In genomic region chr11:119107538-119108150, GRCh38 we compare ENCODE assay signal across 8 cellular contexts. TPM values are rescaled to one million over a fixed set of nuclear protein-coding genes. Genes with fewer than 3 reads are reported as not detected.
DNase-seq lines count a peak whose midpoint lies in the region; ATAC-seq and TF ChIP-seq lines count a peak whose summit lies in the region.

No MANE protein-coding gene starts in this region.

- ATAC-seq in HG03039 (IDR thresholded peaks at IDR 0.05; ENCODE audit: unreplicated experiment) (peak; percentile 18), heart right ventricle (peak in 6 of 8 donors; percentile 2 to 65 (median 16))
- peak; percentile 20 for ATAC-seq in activated CD8-positive, alpha-beta memory T cell treated with anti-CD3 and anti-CD28 coated beads, Interleukin-2, amount 10 ng/mL, durations not matched to agents 7 days and 5 days

- H3K4me1 Mint-ChIP-seq in activated CD8-positive, alpha-beta memory T cell treated with anti-CD3 and anti-CD28 coated beads, Interleukin-2, amount 10 ng/mL, durations not matched to agents 7 days and 5 days = peaks cover 43% of the 10 kb centered on the region

- peak overlapping the region; percentile 80 for H3K4me3 Mint-ChIP-seq in activated CD8-positive, alpha-beta memory T cell treated with anti-CD3 and anti-CD28 coated beads, Interleukin-2, amount 10 ng/mL, durations not matched to agents 7 days and 5 days

- H3K36me3 ChIP-seq in heart right ventricle (peaks cover 0 to 30% (median 6%) of the 10 kb centered on the region in 9 donors), sigmoid colon (peaks cover 0 to 22% (median 19%) of the 10 kb centered on the region in 4 donors)

- no peaks in the 10 kb centered on the region for H3K9me3 ChIP-seq in heart right ventricle
- H3K9me3 ChIP-seq in sigmoid colon = no peaks in the 10 kb centered on the region

- peaks cover 15 to 53% (median 38%) of the 10 kb centered on the region in 9 donors for H3K4me1 ChIP-seq in heart right ventricle
- H3K4me1 ChIP-seq in sigmoid colon = peaks cover 0 to 46% (median 36%) of the 10 kb centered on the region in 4 donors

- 1% methylated on average over 56 to 65 of the region's 65 CpGs for WGBS in heart right ventricle, 2 donors
- 0% methylated on average over 65 of the region's 65 CpGs for WGBS in sigmoid colon, 2 donors

- TF ChIP-seq EP300 in sigmoid colon (IDR thresholded peaks at IDR 0.05) = no peak

- no peaks in the 10 kb centered on the region for H3K27me3 ChIP-seq in heart right ventricle
- no peaks in the 10 kb centered on the region for H3K27me3 ChIP-seq in sigmoid colon

- H3K27me3 Mint-ChIP-seq in activated CD8-positive, alpha-beta memory T cell treated with anti-CD3 and anti-CD28 coated beads, Interleukin-2, amount 10 ng/mL, durations not matched to agents 7 days and 5 days = no peaks in the 10 kb centered on the region

- peaks cover 15% of the 10 kb centered on the region for H3K36me3 Mint-ChIP-seq in activated CD8-positive, alpha-beta memory T cell treated with anti-CD3 and anti-CD28 coated beads, Interleukin-2, amount 10 ng/mL, durations not matched to agents 7 days and 5 days

- CTCF ChIA-PET in activated CD8-positive, alpha-beta memory T cell treated with anti-CD3 and anti-CD28 coated beads, Interleukin-2, amount 10 ng/mL, durations not matched to agents 7 days and 5 days (lab: Charles Lee) = interaction anchor here (0.8 to 2.0 kb wide), 11 partner anchors 9 to 274 kb away, joined by 3 to 15 read pairs (median 5); partner anchors contain the start of genes CBL, HINFP, HMBS and NLRX1

- intact Hi-C loops in heart right ventricle (cut with DNase I) = loop anchor here in 2 of 10 donors (10.0 kb wide), 1 partner anchor 87 kb away; no protein-coding TSS in a partner anchor
- intact Hi-C loops in sigmoid colon (cut with DNase I) = loop anchor here (2.0 kb wide), 1 partner anchor 13 kb away; the partner anchor contains the start of gene HINFP

- H3K4me3 ChIP-seq in heart right ventricle (peak overlapping the region; percentile 72 to 100 (median 89)), sigmoid colon (peak overlapping the region; percentile 74 to 97 (median 96))

- H3K27ac ChIP-seq in heart right ventricle = peak overlapping the region; percentile 1 to 91 (median 78)
- H3K27ac ChIP-seq in sigmoid colon = peak overlapping the region; percentile 83 to 85 (median 84)

- H3K27ac Mint-ChIP-seq in activated CD8-positive, alpha-beta memory T cell treated with anti-CD3 and anti-CD28 coated beads, Interleukin-2, amount 10 ng/mL, durations not matched to agents 7 days and 5 days = peak overlapping the region; percentile 70

- TF ChIP-seq POLR2A in sigmoid colon (IDR thresholded peaks at IDR 0.05) = no peak

- TF ChIP-seq CTCF in heart right ventricle (IDR thresholded peaks at IDR 0.05) = no peak
- TF ChIP-seq CTCF in sigmoid colon (IDR thresholded peaks at IDR 0.05) = no peak

- peak; percentile 14 for DNase-seq in stimulated activated CD4-positive, alpha-beta T cell treated with anti-CD3 and anti-CD28 coated beads, Interleukin-12 subunit alpha, Interleukin-12 subunit beta, amount 100 ng/mL, for 4 hours
- DNase-seq in stimulated activated CD4-positive, alpha-beta T cell treated with anti-CD3 and anti-CD28 coated beads, Interleukin-4, amount 100 ng/mL, for 24 hours = no peak
- DNase-seq in activated CD8-positive, alpha-beta memory T cell treated with anti-CD3 and anti-CD28 coated beads, Interleukin-2, amount 10 ng/mL, durations not matched to agents 7 days and 5 days = no peak
- no peak for DNase-seq in heart right ventricle
- DNase-seq in sigmoid colon = no peak
- no peak for DNase-seq in NOMO-1 (lab: John Stamatoyannopoulos, UW; ENCODE audit: unreplicated experiment in 2 of 2)
- no peak for DNase-seq in SK-N-DZ (ENCODE audit: low spot score)

- H3K9me3 Mint-ChIP-seq in activated CD8-positive, alpha-beta memory T cell treated with anti-CD3 and anti-CD28 coated beads, Interleukin-2, amount 10 ng/mL, durations not matched to agents 7 days and 5 days (ENCODE audit: low read depth) = no peaks in the 10 kb centered on the region

RNA-seq across cellular contexts. Expression of gene C2CD2L, which starts 0.5 kb away (rescaled TPM):
- 10 to 100 TPM; 30.6 to 35.1 TPM for total RNA-seq in activated CD8-positive, alpha-beta memory T cell treated with anti-CD3 and anti-CD28 coated beads, Interleukin-2, amount 10 ng/mL, durations not matched to agents 7 days and 5 days
- total RNA-seq in heart right ventricle (10 to 100 TPM in 3 of 10 donors, 1 to 10 TPM in 7; 6.6 to 13.7 (median 8.4) TPM), sigmoid colon (1 to 10 TPM; 5.3 to 8.0 (median 5.8) TPM)
- polyA plus RNA-seq in heart right ventricle (10 to 100 TPM in 1 of 2 donors, 1 to 10 TPM in 1; 6.1 to 11.6 TPM), sigmoid colon (10 to 100 TPM in 1 of 3 donors, 1 to 10 TPM in 2; 6.0 to 22.6 (median 7.6) TPM)
- polyA plus RNA-seq in SK-N-DZ (2014; cell fraction: cytosol; rRNA removed) = 5.5 and 7.5 TPM in 2 replicates
- polyA plus RNA-seq in SK-N-DZ (2014; cell fraction: nucleus; rRNA removed) = 9.9 and 12.1 TPM in 2 replicates

RNA-seq across cellular contexts. Expression of gene DPAGT1, which starts 6.0 kb away (rescaled TPM):
- total RNA-seq in activated CD8-positive, alpha-beta memory T cell treated with anti-CD3 and anti-CD28 coated beads, Interleukin-2, amount 10 ng/mL, durations not matched to agents 7 days and 5 days = 10 to 100 TPM; 65.1 to 77.1 TPM
- total RNA-seq in heart right ventricle (10 to 100 TPM in 9 of 10 donors, 1 to 10 TPM in 1; 8.6 to 23.2 (median 16.5) TPM), sigmoid colon (10 to 100 TPM; 16.1 to 22.1 (median 16.8) TPM)
- polyA plus RNA-seq in heart right ventricle (10 to 100 TPM; 15.3 to 24.3 TPM), sigmoid colon (10 to 100 TPM in 1 of 3 donors, 1 to 10 TPM in 2; 4.2 to 44.6 (median 6.9) TPM)
- polyA plus RNA-seq in SK-N-DZ (2014; cell fraction: cytosol; rRNA removed) = 27.9 and 36.1 TPM in 2 replicates
- 65.7 and 103 TPM in 2 replicates for polyA plus RNA-seq in SK-N-DZ (2014; cell fraction: nucleus; rRNA removed)

RNA-seq across cellular contexts. Expression of gene HINFP, which starts 13.7 kb away (rescaled TPM):
- total RNA-seq in activated CD8-positive, alpha-beta memory T cell treated with anti-CD3 and anti-CD28 coated beads, Interleukin-2, amount 10 ng/mL, durations not matched to agents 7 days and 5 days = 10 to 100 TPM; 40.4 to 43.0 TPM
- total RNA-seq in heart right ventricle (10 to 100 TPM in 8 of 10 donors, 1 to 10 TPM in 2; 8.9 to 15.8 (median 11.5) TPM), sigmoid colon (10 to 100 TPM; 15.0 to 33.0 (median 21.2) TPM)
- polyA plus RNA-seq in heart right ventricle (10 to 100 TPM in 1 of 2 donors, 1 to 10 TPM in 1; 8.6 to 18.1 TPM), sigmoid colon (10 to 100 TPM; 12.0 to 23.2 (median 20.1) TPM)
- 13.8 and 17.9 TPM in 2 replicates for polyA plus RNA-seq in SK-N-DZ (2014; cell fraction: cytosol; rRNA removed)
- 27.4 and 57.6 TPM in 2 replicates for polyA plus RNA-seq in SK-N-DZ (2014; cell fraction: nucleus; rRNA removed)

RNA-seq across cellular contexts. Expression of gene HMBS, which starts 23.0 kb away (rescaled TPM):
- 10 to 100 TPM; 26.6 to 36.7 TPM for total RNA-seq in activated CD8-positive, alpha-beta memory T cell treated with anti-CD3 and anti-CD28 coated beads, Interleukin-2, amount 10 ng/mL, durations not matched to agents 7 days and 5 days
- total RNA-seq in heart right ventricle (10 to 100 TPM; 14.3 to 24.9 (median 17.3) TPM), sigmoid colon (10 to 100 TPM in 1 of 4 donors, 1 to 10 TPM in 3; 5.6 to 15.2 (median 6.6) TPM)
- polyA plus RNA-seq in heart right ventricle (10 to 100 TPM; 33.0 to 39.7 TPM), sigmoid colon (10 to 100 TPM; 20.3 to 39.3 (median 22.2) TPM)
- polyA plus RNA-seq in SK-N-DZ (2014; cell fraction: cytosol; rRNA removed) = 4.3 and 8.1 TPM in 2 replicates
- 27.7 and 52.4 TPM in 2 replicates for polyA plus RNA-seq in SK-N-DZ (2014; cell fraction: nucleus; rRNA removed)

RNA-seq across cellular contexts. Expression of gene VPS11, which starts 40.0 kb away (rescaled TPM):
- 10 to 100 TPM; 30.1 to 31.2 TPM for total RNA-seq in activated CD8-positive, alpha-beta memory T cell treated with anti-CD3 and anti-CD28 coated beads, Interleukin-2, amount 10 ng/mL, durations not matched to agents 7 days and 5 days
- total RNA-seq in heart right ventricle (10 to 100 TPM; 15.7 to 23.8 (median 21.5) TPM), sigmoid colon (10 to 100 TPM; 26.0 to 37.0 (median 30.8) TPM)
- polyA plus RNA-seq in heart right ventricle (10 to 100 TPM; 23.7 to 44.2 TPM), sigmoid colon (10 to 100 TPM; 13.4 to 29.2 (median 27.0) TPM)
- 12.2 and 14.0 TPM in 2 replicates for polyA plus RNA-seq in SK-N-DZ (2014; cell fraction: cytosol; rRNA removed)
- 17.0 and 18.6 TPM in 2 replicates for polyA plus RNA-seq in SK-N-DZ (2014; cell fraction: nucleus; rRNA removed)
